Comparison of ENCODE assay signal across 17 cellular contexts in the genomic region with DNA sequence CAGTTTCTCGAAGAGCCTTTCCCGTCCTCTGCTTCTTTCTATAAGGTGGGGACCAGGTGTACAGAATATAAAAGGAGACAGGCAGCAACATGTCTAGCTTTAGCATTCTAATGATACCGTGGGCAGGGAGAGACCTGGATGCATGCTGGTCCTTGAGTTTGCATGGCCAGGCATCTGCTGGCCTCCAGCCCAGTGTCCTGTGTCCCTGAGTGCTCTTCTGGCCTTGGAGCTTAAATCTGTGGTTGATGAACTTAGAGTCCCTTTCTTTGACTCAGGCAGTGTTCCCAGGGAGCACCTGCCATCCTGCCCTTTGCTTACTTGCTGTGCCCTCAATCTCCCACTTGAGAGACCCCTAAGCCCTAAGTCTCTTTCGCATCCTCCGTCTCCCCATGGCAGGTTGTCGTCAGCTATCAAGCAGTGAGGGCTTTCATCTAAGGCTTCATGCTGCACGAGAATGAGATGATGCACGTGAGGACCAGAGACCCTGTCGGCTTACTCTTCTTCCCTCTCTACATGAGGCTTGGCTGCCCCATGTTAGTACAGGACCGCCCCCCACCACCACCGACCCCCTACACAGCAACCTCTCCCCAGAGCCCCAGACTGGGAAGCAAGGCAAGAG.
DNase-seq lines count a peak whose midpoint lies in the region; ATAC-seq and TF ChIP-seq lines count a peak whose summit lies in the region.
"Had no signal": no experiment of that assay in that cellular context is flagged by ENCODE, and none has a peak within 500 bp of the region (broad histone marks: within the 10 kb centered on the region; RNA-seq: fewer than 3 reads in every experiment).

No MANE protein-coding gene starts in this region.

- no peak overlapping the region for H3K4me3 ChIP-seq in OCI-LY7 (ENCODE audit: low read depth, low read length, poor library complexity, severe bottlenecking)

- no peak overlapping the region for H2AK5ac ChIP-seq in H9 (ENCODE audit: insufficient read length, low read length)

- H3K9me3 ChIP-seq in H9 (ENCODE audit: control insufficient read depth, low read depth, low read length) (no peaks in the 10 kb centered on the region), OCI-LY7 (ENCODE audit: low read length) (no peaks in the 10 kb centered on the region)
- H3K9me3 ChIP-seq: Caco-2 had no signal

- TF ChIP-seq CTCF in H9 (conservative IDR thresholded peaks at IDR 0.05) (no peak), OCI-LY7 (conservative IDR thresholded peaks at IDR 0.05; ENCODE audit: low read length) (no peak), neural crest cell (conservative IDR thresholded peaks at IDR 0.05) (no peak)

- H3K27ac Mint-ChIP-seq in H9 (peak overlapping the region in 2 of 3 experiments; percentile 10 to 31; a peak in 2 of 7 replicates), neural crest cell (ENCODE audit: unreplicated experiment) (peak overlapping the region; percentile 24)
- H3K27ac Mint-ChIP-seq: CD14-positive monocyte had no signal

- H3K56ac ChIP-seq in H9 (ENCODE audit: insufficient read length, low read depth, low read length), result no peak overlapping the region

- no peak overlapping the region for H3K9ac ChIP-seq in H9 (ENCODE audit: extremely low read depth, insufficient read length, low read length)

- H2AFZ ChIP-seq in H9 (ENCODE audit: low read length), result no peak overlapping the region
- peak overlapping the region; percentile 32; the same call in 1 of the 2 replicates for H2AFZ ChIP-seq in OCI-LY7 (ENCODE audit: low read length)

- CTCF ChIA-PET in OCI-LY7 (lab: Charles Lee; ENCODE audit: unreplicated experiment), result interaction anchor here (1.9 kb wide), 1 partner anchor 12 kb away, joined by 4 read pairs; no protein-coding TSS in a partner anchor

- H3K9me3 Mint-ChIP-seq in H9, result peaks cover 2 to 3% of the 10 kb centered on the region in 2 experiments; a peak in 2 of 5 replicates
- peaks cover 7% of the 10 kb centered on the region for H3K9me3 Mint-ChIP-seq in neural crest cell

- H3K4me1 Mint-ChIP-seq in H9 (peaks cover 0 to 3% of the 10 kb centered on the region in 2 experiments; a peak in 1 of 4 replicates), neural crest cell (peaks cover 18% of the 10 kb centered on the region)
- H3K4me1 Mint-ChIP-seq: CD14-positive monocyte had no signal

- H3K27me3 Mint-ChIP-seq in H9 (ENCODE audit: low read depth), result peaks cover 3% of the 10 kb centered on the region; the same call in 1 of the 2 replicates
- no peaks in the 10 kb centered on the region for H3K27me3 Mint-ChIP-seq in neural crest cell (ENCODE audit: low read depth)

- H3K27ac ChIP-seq in H9 (ENCODE audit: insufficient read length, low read depth, low read length), result no peak overlapping the region
- H3K27ac ChIP-seq in OCI-LY7 (ENCODE audit: low read depth, low read length, poor library complexity, severe bottlenecking), result no peak overlapping the region

- H3K27me3 ChIP-seq in H9 (ENCODE audit: insufficient read depth, low read length), result no peaks in the 10 kb centered on the region

- intact Hi-C loops in OCI-LY7 (cut with micrococcal nuclease; ENCODE audit: unreplicated experiment), result no loop called here

- no peak overlapping the region for H2BK20ac ChIP-seq in H9 (ENCODE audit: low read depth, low read length, poor library complexity, severe bottlenecking)

- no peaks in the 10 kb centered on the region for H3K4me1 ChIP-seq in H9 (ENCODE audit: insufficient read depth, low read length)
- H3K4me1 ChIP-seq in OCI-LY7 (ENCODE audit: insufficient read depth, low read length, poor library complexity, severe bottlenecking), result peaks cover 14% of the 10 kb centered on the region
- H3K4me1 ChIP-seq: Caco-2 had no signal

- H3K23ac ChIP-seq in H9 (ENCODE audit: insufficient read length, low read depth, low read length), result no peak overlapping the region

- H3K9me2 ChIP-seq in OCI-LY7 (ENCODE audit: insufficient read depth, low read length), result no peaks in the 10 kb centered on the region

- no peak overlapping the region for H2BK15ac ChIP-seq in H9 (ENCODE audit: low read depth, low read length)

- no TSS peak for BruUV-seq in OCI-LY7 (replicated peaks; lab: Mats Ljungman, UMichigan)

- DNase-seq in NCI-H146 (lab: John Stamatoyannopoulos, UW) (peak; percentile 53), NCI-H146 treated with DMSO at 0.1 percent for 48 hours (lab: John Stamatoyannopoulos, UW; ENCODE audit: unreplicated experiment) (no peak), H9 (no peak), OCI-LY7 (ENCODE audit: low spot score) (no peak), neural crest cell (ENCODE audit: low read depth, low spot score) (no peak), NCI-H748 treated with DMSO at 0.1 percent for 48 hours (lab: John Stamatoyannopoulos, UW) (no peak)
- DNase-seq: 8988T, Caco-2, DND-41, H7, NCI-H1417 treated with DMSO at 0.1 percent for 48 hours, NCI-H2081, NCI-H446 treated with DMSO at 0.1 percent for 48 hours, SW 1271 had no signal

- no peak overlapping the region for H2BK5ac ChIP-seq in H9 (ENCODE audit: insufficient read length, low read length)

- no peak overlapping the region for H4K91ac ChIP-seq in H9 (ENCODE audit: insufficient read length, low read depth, low read length)

- no peak overlapping the region for H3K18ac ChIP-seq in H9 (ENCODE audit: insufficient read length, low read depth, low read length)

- ATAC-seq in GM18909 (IDR thresholded peaks at IDR 0.05; ENCODE audit: poor library complexity, unreplicated experiment) (no peak), GM21360 (IDR thresholded peaks at IDR 0.05; ENCODE audit: unreplicated experiment) (no peak)

- H2BK12ac ChIP-seq in H9 (ENCODE audit: insufficient read length, low read depth, low read length), result no peak overlapping the region

- H4K20me1 ChIP-seq in H9 (ENCODE audit: control insufficient read depth, insufficient read depth, insufficient read length), result no peaks in the 10 kb centered on the region
- no peaks in the 10 kb centered on the region for H4K20me1 ChIP-seq in OCI-LY7 (ENCODE audit: insufficient read depth, low read length)

- H2BK120ac ChIP-seq in H9 (ENCODE audit: low read depth, low read length, poor library complexity, severe bottlenecking), result no peak overlapping the region

- peaks cover 0 to 7% (median 5%) of the 10 kb centered on the region in 3 experiments; a peak in 3 of 7 replicates for H3K36me3 Mint-ChIP-seq in H9 (ENCODE audit: insufficient read depth in 1 of 3, low read depth in 3 of 3)
- no peaks in the 10 kb centered on the region for H3K36me3 Mint-ChIP-seq in neural crest cell (ENCODE audit: low read depth)
- H3K36me3 Mint-ChIP-seq: CD14-positive monocyte had no signal

- no peak overlapping the region for H4K5ac ChIP-seq in H9 (ENCODE audit: insufficient read length, low read depth, low read length)

- H3K4me3 Mint-ChIP-seq in H9, result no peak overlapping the region
- no peak overlapping the region for H3K4me3 Mint-ChIP-seq in neural crest cell
- H3K4me3 Mint-ChIP-seq: CD14-positive monocyte had no signal

- no peak overlapping the region for H3T11ph ChIP-seq in H9 (ENCODE audit: low read length)

- no CpG with 5 or more reads among the region's 11 CpGs for WGBS in H9 (ENCODE audit: extremely low coverage, insufficient read length, low lambda C conversion rate)

- H4K8ac ChIP-seq in H9 (replicated peaks; ENCODE audit: insufficient read length, low read depth, low read length), result no peak overlapping the region

- H3K79me1 ChIP-seq in H9 (ENCODE audit: insufficient read depth, low read depth, low read length, poor library complexity, severe bottlenecking), result no peaks in the 10 kb centered on the region

- H3K79me2 ChIP-seq in H9 (ENCODE audit: insufficient read depth, low read length) (no peaks in the 10 kb centered on the region), OCI-LY7 (ENCODE audit: insufficient read depth, low read depth, low read length) (no peaks in the 10 kb centered on the region)

- no peak overlapping the region for H3K4me2 ChIP-seq in H9 (ENCODE audit: insufficient read depth, insufficient read length, low read length)
- no peak overlapping the region for H3K4me2 ChIP-seq in OCI-LY7 (ENCODE audit: low read length)

- H3K36me3 ChIP-seq in OCI-LY7 (ENCODE audit: insufficient read depth, low read length), result no peaks in the 10 kb centered on the region

- H3K4ac ChIP-seq in H9 (ENCODE audit: low read depth, low read length), result no peak overlapping the region

- no peaks in the 10 kb centered on the region for H3K23me2 ChIP-seq in H9 (ENCODE audit: insufficient read length, low read depth, low read length, poor library complexity, severe bottlenecking)

- POLR2A ChIA-PET in OCI-LY7 (lab: Charles Lee), result interaction anchor here (0.7 to 1.0 kb wide), 2 partner anchors 27 to 787 kb away, joined by 3 to 4 read pairs; no protein-coding TSS in a partner anchor

- H3K14ac ChIP-seq in H9 (ENCODE audit: insufficient read depth, low read length), result no peak overlapping the region
